Comparison of ENCODE assay signal across 1 cellular context in genomic region chr22:39039306-39040126, GRCh38.
TF ChIP-seq lines count a peak whose summit lies in the region.

No MANE protein-coding gene starts in this region.

TF ChIP-seq in GM12878, 131 proteins besides CTCF, POLR2A, EP300 and RAD21:
- TF ChIP-seq E2F8 (IDR thresholded peaks at IDR 0.05; ENCODE audit: low read depth, partially characterized antibody) (no peak), ZNF217 (IDR thresholded peaks at IDR 0.05) (no peak), POU2F2 (IDR thresholded peaks at IDR 0.05; ENCODE audit: borderline replicate concordance, low read depth, low read length) (peak; percentile 73; the same call in 2 of the 3 replicates), HDGF (IDR thresholded peaks at IDR 0.05) (no peak), ATF2 (IDR thresholded peaks at IDR 0.05; ENCODE audit: low read length) (no peak), RB1 (IDR thresholded peaks at IDR 0.05; ENCODE audit: borderline replicate concordance) (no peak), SP1 (IDR thresholded peaks at IDR 0.05; ENCODE audit: low read depth, low read length) (no peak), SIX5 (IDR thresholded peaks at IDR 0.05; ENCODE audit: low read depth, low read length, severe bottlenecking) (no peak), NBN (IDR thresholded peaks at IDR 0.05) (0 out of 2 replicates have a peak, but pooled peaks have one; percentile 12), MTA2 (IDR thresholded peaks at IDR 0.05; ENCODE audit: low read depth) (no peak), RFX5 (IDR thresholded peaks at IDR 0.05; ENCODE audit: low read depth, low read length) (no peak), JUND (IDR thresholded peaks at IDR 0.05; ENCODE audit: low read depth, low read length) (no peak)
- TF ChIP-seq, protein P1, sequence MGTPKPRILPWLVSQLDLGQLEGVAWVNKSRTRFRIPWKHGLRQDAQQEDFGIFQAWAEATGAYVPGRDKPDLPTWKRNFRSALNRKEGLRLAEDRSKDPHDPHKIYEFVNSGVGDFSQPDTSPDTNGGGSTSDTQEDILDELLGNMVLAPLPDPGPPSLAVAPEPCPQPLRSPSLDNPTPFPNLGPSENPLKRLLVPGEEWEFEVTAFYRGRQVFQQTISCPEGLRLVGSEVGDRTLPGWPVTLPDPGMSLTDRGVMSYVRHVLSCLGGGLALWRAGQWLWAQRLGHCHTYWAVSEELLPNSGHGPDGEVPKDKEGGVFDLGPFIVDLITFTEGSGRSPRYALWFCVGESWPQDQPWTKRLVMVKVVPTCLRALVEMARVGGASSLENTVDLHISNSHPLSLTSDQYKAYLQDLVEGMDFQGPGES (IDR thresholded peaks at IDR 0.05), result no peak
- TF ChIP-seq, protein P2, sequence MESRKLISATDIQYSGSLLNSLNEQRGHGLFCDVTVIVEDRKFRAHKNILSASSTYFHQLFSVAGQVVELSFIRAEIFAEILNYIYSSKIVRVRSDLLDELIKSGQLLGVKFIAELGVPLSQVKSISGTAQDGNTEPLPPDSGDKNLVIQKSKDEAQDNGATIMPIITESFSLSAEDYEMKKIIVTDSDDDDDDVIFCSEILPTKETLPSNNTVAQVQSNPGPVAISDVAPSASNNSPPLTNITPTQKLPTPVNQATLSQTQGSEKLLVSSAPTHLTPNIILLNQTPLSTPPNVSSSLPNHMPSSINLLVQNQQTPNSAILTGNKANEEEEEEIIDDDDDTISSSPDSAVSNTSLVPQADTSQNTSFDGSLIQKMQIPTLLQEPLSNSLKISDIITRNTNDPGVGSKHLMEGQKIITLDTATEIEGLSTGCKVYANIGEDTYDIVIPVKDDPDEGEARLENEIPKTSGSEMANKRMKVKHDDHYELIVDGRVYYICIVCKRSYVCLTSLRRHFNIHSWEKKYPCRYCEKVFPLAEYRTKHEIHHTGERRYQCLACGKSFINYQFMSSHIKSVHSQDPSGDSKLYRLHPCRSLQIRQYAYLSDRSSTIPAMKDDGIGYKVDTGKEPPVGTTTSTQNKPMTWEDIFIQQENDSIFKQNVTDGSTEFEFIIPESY (IDR thresholded peaks at IDR 0.05), result no peak
- TF ChIP-seq, protein P3, sequence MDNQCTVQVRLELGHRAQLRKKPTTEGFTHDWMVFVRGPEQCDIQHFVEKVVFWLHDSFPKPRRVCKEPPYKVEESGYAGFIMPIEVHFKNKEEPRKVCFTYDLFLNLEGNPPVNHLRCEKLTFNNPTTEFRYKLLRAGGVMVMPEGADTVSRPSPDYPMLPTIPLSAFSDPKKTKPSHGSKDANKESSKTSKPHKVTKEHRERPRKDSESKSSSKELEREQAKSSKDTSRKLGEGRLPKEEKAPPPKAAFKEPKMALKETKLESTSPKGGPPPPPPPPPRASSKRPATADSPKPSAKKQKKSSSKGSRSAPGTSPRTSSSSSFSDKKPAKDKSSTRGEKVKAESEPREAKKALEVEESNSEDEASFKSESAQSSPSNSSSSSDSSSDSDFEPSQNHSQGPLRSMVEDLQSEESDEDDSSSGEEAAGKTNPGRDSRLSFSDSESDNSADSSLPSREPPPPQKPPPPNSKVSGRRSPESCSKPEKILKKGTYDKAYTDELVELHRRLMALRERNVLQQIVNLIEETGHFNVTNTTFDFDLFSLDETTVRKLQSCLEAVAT (IDR thresholded peaks at IDR 0.05), result 0 out of 2 replicates have a peak, but pooled peaks have one; percentile 17
TF ChIP-seq in GM12878: peak in this region for 3.
